In the genomic region with DNA sequence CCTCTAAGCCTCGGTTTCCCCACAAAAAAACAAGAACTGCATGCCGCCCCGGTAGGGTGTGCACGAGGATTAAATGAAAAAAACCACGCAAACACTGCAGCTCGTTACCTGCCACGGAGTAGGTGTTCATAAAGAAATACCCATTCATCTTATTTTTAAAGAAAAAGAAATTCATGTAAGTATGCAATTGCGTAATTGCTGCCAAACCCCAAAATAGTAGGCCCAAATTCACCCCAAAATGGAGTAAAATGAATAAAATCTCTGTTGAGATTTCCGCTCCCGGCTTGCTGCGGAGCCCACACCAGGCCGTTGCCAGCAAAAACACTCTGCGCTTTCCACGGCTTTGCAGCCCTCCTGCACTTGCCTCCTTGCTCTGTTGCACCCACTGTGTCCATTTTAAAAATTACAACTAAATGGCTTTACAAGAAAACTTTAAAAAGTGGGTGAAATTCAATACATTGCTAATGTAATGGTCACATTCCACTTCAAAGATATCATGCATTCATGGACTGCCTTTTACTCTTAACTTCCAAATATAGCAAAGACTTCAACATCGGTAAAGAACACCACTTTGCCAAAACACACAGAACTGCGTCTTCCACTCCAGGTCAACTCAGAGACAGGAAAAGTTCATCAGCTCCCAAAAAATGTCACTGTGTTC, we compare ENCODE assay signal across 20 cellular contexts.
A peak's percentile ranks its signal among the peaks of the same experiment; 100 is the strongest.
DNase-seq lines count a peak whose midpoint lies in the region; ATAC-seq, FAIRE-seq and TF ChIP-seq lines count a peak whose summit lies in the region.
"Had no signal": no experiment of that assay in that cellular context is flagged by ENCODE, and none has a peak within 500 bp of the region (broad histone marks: within the 10 kb centered on the region; RNA-seq: fewer than 3 reads in every experiment).

No MANE protein-coding gene starts in this region.

- SMC1A ChIA-PET in GM12878 (lab: Charles Lee; ENCODE audit: uncharacterized antibody, unreplicated experiment) = interaction anchor here (1.3 kb wide), 1 partner anchor 392 kb away, joined by 3 read pairs; no protein-coding TSS in a partner anchor

- no peak overlapping the region for H3K4me2 ChIP-seq in GM12878 (ENCODE audit: control insufficient read depth, insufficient read depth)

- peak overlapping the region; percentile 45; the same call in 1 of the 2 replicates for H3K27ac ChIP-seq in ACC112 (ENCODE audit: low read depth, low read length)
- no peak overlapping the region for H3K27ac ChIP-seq in GM12878 (ENCODE audit: control insufficient read depth, insufficient read depth)
- no peak overlapping the region for H3K27ac ChIP-seq in suprapubic skin
- H3K27ac ChIP-seq: HL-60, pancreas, SJSA1, upper lobe of left lung had no signal

- peaks cover 27% of the 10 kb centered on the region for H3K36me3 Mint-ChIP-seq in HFFc6 (ENCODE audit: low read depth)
- H3K36me3 Mint-ChIP-seq in memory B cell = peaks cover 22% of the 10 kb centered on the region

- peak; percentile 45 for TF ChIP-seq CTCF in HFFc6 (IDR thresholded peaks at IDR 0.05)
- TF ChIP-seq CTCF in GM12878 (IDR thresholded peaks at IDR 0.05 in 2 of 3, conservative IDR thresholded peaks at IDR 0.05 in 1 of 3; ENCODE audit: control insufficient read depth in 2 of 3, extremely low read depth in 1 of 3, insufficient read depth in 1 of 3, low read depth in 3 of 3, low read length in 3 of 3) = no peak
- no peak for TF ChIP-seq CTCF in suprapubic skin (IDR thresholded peaks at IDR 0.05)

- in situ Hi-C loops in GM12878 (cut with MboI) = no loop called here

- H3K79me2 ChIP-seq in ACC112 (ENCODE audit: control insufficient read depth, insufficient read depth, low read length, unreplicated experiment) (peaks cover 5% of the 10 kb centered on the region), GM12878 (ENCODE audit: control insufficient read depth, insufficient read depth, low read length) (no peaks in the 10 kb centered on the region; the same call in 1 of the 2 replicates)

- H3K4me3 Mint-ChIP-seq in HFFc6 (peak overlapping the region; percentile 61), memory B cell (no peak overlapping the region)

- H3K9me3 ChIP-seq in GM12878 (replicated peaks; ENCODE audit: control insufficient read depth, insufficient read depth, low read length) (no peaks in the 10 kb centered on the region; the same call in 2 of the 3 replicates), suprapubic skin (no peaks in the 10 kb centered on the region)
- H3K9me3 ChIP-seq: MG63, pancreas, SJSA1, upper lobe of left lung had no signal

- H3K27me3 Mint-ChIP-seq in HFFc6 (ENCODE audit: insufficient read depth) (peaks cover 3% of the 10 kb centered on the region; the same call in 1 of the 2 replicates), memory B cell (no peaks in the 10 kb centered on the region)

- peaks cover 22% of the 10 kb centered on the region for H3K4me1 Mint-ChIP-seq in HFFc6 (ENCODE audit: low read depth)
- H3K4me1 Mint-ChIP-seq in memory B cell = no peaks in the 10 kb centered on the region

- no TSS peak for BruUV-seq in GM12878 (replicated peaks; lab: Mats Ljungman, UMichigan)

- TF ChIP-seq RAD21 in GM12878 (IDR thresholded peaks at IDR 0.05; ENCODE audit: insufficient read depth, low read depth, low read length) = no peak

- no peaks in the 10 kb centered on the region for H4K20me1 ChIP-seq in GM12878 (ENCODE audit: control insufficient read depth, insufficient read depth)

- no peak overlapping the region for H2AFZ ChIP-seq in ACC112 (ENCODE audit: low read length, unreplicated experiment)
- H2AFZ ChIP-seq in GM12878 (ENCODE audit: control insufficient read depth, low read depth, low read length) = no peak overlapping the region

- POLR2A ChIA-PET in GM12878 (lab: Charles Lee) = interaction anchor here (1.2 kb wide), 1 partner anchor 43 kb away, joined by 3 read pairs; no protein-coding TSS in a partner anchor

- CTCF ChIA-PET in GM12878 (lab: Yijun Ruan, JAX) = interaction anchor here (1.1 to 4.1 kb wide), 2 partner anchors 26 to 153 kb away, joined by 3 to 18 read pairs; no protein-coding TSS in a partner anchor

- H3K4me1 ChIP-seq in ACC112 (ENCODE audit: control insufficient read depth, insufficient read depth, low read length, unreplicated experiment) (peaks cover 7% of the 10 kb centered on the region), GM12878 (ENCODE audit: control insufficient read depth, insufficient read depth, low read length) (peaks cover 5% of the 10 kb centered on the region; the same call in 1 of the 2 replicates), suprapubic skin (no peaks in the 10 kb centered on the region)
- H3K4me1 ChIP-seq: pancreas, SJSA1, upper lobe of left lung had no signal

- intact Hi-C loops in GM12878 (cut with micrococcal nuclease; ENCODE audit: unreplicated experiment) = no loop called here

- H3K27me3 ChIP-seq in ACC112 (ENCODE audit: insufficient read depth, low read length) (no peaks in the 10 kb centered on the region), GM12878 (replicated peaks in 1 of 2; ENCODE audit: control insufficient read depth in 2 of 2, insufficient read depth in 2 of 2, low read length in 1 of 2) (no peaks in the 10 kb centered on the region), suprapubic skin (no peaks in the 10 kb centered on the region)
- H3K27me3 ChIP-seq: MG63, pancreas, SJSA1, upper lobe of left lung had no signal

- no peaks in the 10 kb centered on the region for H3K9me3 Mint-ChIP-seq in HFFc6
- H3K9me3 Mint-ChIP-seq in memory B cell = no peaks in the 10 kb centered on the region

- no peak for FAIRE-seq in GM12878 (lab: Jason Lieb, UNC)
- FAIRE-seq: colon, GM19239, pancreas had no signal

- ATAC-seq in GM12878 (no peak), memory B cell (ENCODE audit: low read depth) (no peak), GM21423 (IDR thresholded peaks at IDR 0.05; ENCODE audit: unreplicated experiment) (no peak)
- ATAC-seq: pancreas had no signal

- 98% methylated on average over 16 of the region's 16 CpGs for WGBS in GM12878 (ENCODE audit: insufficient coverage, insufficient replicate concordance, low lambda C conversion rate, missing lambda C conversion rate)
- WGBS in suprapubic skin = 95% methylated on average over 16 of the region's 16 CpGs

- RAD21 ChIA-PET in GM12878 (lab: Charles Lee; ENCODE audit: unreplicated experiment) = no interaction called here

- H3K36me3 ChIP-seq in ACC112 (ENCODE audit: insufficient read depth, low read length) (peaks cover 30% of the 10 kb centered on the region), GM12878 (ENCODE audit: control insufficient read depth in 2 of 2, insufficient read depth in 2 of 2, low read length in 1 of 2) (peaks cover 30 to 47% of the 10 kb centered on the region in 2 experiments), suprapubic skin (peaks cover 93% of the 10 kb centered on the region)

- no peak overlapping the region for H3K9ac ChIP-seq in GM12878 (ENCODE audit: control insufficient read depth, insufficient read depth, low read length)

- TF ChIP-seq EP300 in GM12878 (IDR thresholded peaks at IDR 0.05; ENCODE audit: borderline replicate concordance in 1 of 2, control insufficient read depth in 1 of 2, low read depth in 2 of 2, low read length in 2 of 2) = no peak
- no peak for TF ChIP-seq EP300 in suprapubic skin (IDR thresholded peaks at IDR 0.05)

- H3K4me3 ChIP-seq in ACC112 (ENCODE audit: low read depth, low read length) = no peak overlapping the region
- H3K4me3 ChIP-seq in GM12878 = no peak overlapping the region
- H3K4me3 ChIP-seq in suprapubic skin = no peak overlapping the region
- H3K4me3 ChIP-seq: MG63, pancreas, SJSA1, upper lobe of left lung had no signal

- TF ChIP-seq POLR2A in GM12878 (IDR thresholded peaks at IDR 0.05; ENCODE audit: low read depth, low read length) = no peak
- TF ChIP-seq POLR2A in erythroblast (IDR thresholded peaks at IDR 0.05; ENCODE audit: low read length) = no peak
- TF ChIP-seq POLR2A in suprapubic skin (IDR thresholded peaks at IDR 0.05) = no peak

- H3K27ac Mint-ChIP-seq in HFFc6 (peak overlapping the region; percentile 55), memory B cell (peak overlapping the region; percentile 63)

- DNase-seq in HFFc6 (peak; percentile 56), GM12878 (ENCODE audit: low read depth, low spot score) (no peak), memory B cell (ENCODE audit: low spot score in 2 of 2) (no peak), NCI-H446 (lab: John Stamatoyannopoulos, UW) (no peak), erythroblast (lab: John Stamatoyannopoulos, UW) (no peak), suprapubic skin (ENCODE audit: low spot score in 2 of 2) (no peak)
- DNase-seq: activated naive CD4-positive, alpha-beta T cell treated with Interleukin-2 at 50 U/mL for 16 hours; AML-193; DND-41; foreskin melanocyte; MG63; NCI-H2107; pancreas; upper lobe of left lung had no signal

TF ChIP-seq in GM12878, 131 proteins besides CTCF, POLR2A, EP300 and RAD21:
- TF ChIP-seq NFXL1 (IDR thresholded peaks at IDR 0.05; ENCODE audit: borderline replicate concordance) (0 out of 2 replicates have a peak, but pooled peaks have one; percentile 5), POU2F2 (IDR thresholded peaks at IDR 0.05; ENCODE audit: borderline replicate concordance, low read depth, low read length) (no peak)
